In genomic region chr6:163416380-163416629, GRCh38 we compare ENCODE assay signal across 8 cellular contexts. TPM values are rescaled to one million over a fixed set of nuclear protein-coding genes. Genes with fewer than 3 reads are reported as not detected.
DNase-seq lines count a peak whose midpoint lies in the region; ATAC-seq and TF ChIP-seq lines count a peak whose summit lies in the region.

No MANE protein-coding gene starts in this region.

- H3K4me3 Mint-ChIP-seq in T-cell = peak overlapping the region; percentile 79 to 89 (median 86)

- DNase-seq in H7 (no peak), T-cell (no peak), fibroblast of villous mesenchyme (ENCODE audit: low read depth) (no peak), HT-29 (ENCODE audit: low spot score) (no peak), COR-L47 (lab: John Stamatoyannopoulos, UW) (no peak), GM20000 (ENCODE audit: low spot score) (no peak)
- no peak for DNase-seq in activated CD4-positive, alpha-beta T cell treated with anti-CD3 and anti-CD28 coated beads for 48 hours

- POLR2A ChIA-PET in T-cell (lab: Charles Lee) = interaction anchor here (0.6 to 1.0 kb wide), 3 partner anchors 9 to 135 kb away, joined by 7 to 9 read pairs (median 8); no protein-coding TSS in a partner anchor

- H3K36me3 Mint-ChIP-seq in T-cell = no peaks in the 10 kb centered on the region

- no peak for TF ChIP-seq CTCF in fibroblast of villous mesenchyme (IDR thresholded peaks at IDR 0.05; ENCODE audit: insufficient read depth, low read depth, low read length)
- no peak for TF ChIP-seq CTCF in GM20000 (IDR thresholded peaks at IDR 0.05; ENCODE audit: extremely low read depth, missing control alignments)

- CTCF ChIA-PET in T-cell (lab: Charles Lee) = interaction anchor here (0.6 to 2.6 kb wide), 9 partner anchors 9 to 761 kb away, joined by 3 to 12 read pairs (median 4); no protein-coding TSS in a partner anchor

- peak overlapping the region; percentile 94 to 99 (median 98) for H3K9ac ChIP-seq in skeletal muscle tissue (ENCODE audit: low read depth in 1 of 3, low read length in 3 of 3)

- H3K9me3 ChIP-seq in skeletal muscle tissue (ENCODE audit: control insufficient read depth in 3 of 3, low read length in 3 of 3) = no peaks in the 10 kb centered on the region

- H3K27me3 Mint-ChIP-seq in T-cell = no peaks in the 10 kb centered on the region

- H3K9me3 Mint-ChIP-seq in T-cell = no peaks in the 10 kb centered on the region

- no peaks in the 10 kb centered on the region for H3K27me3 ChIP-seq in H7 (ENCODE audit: control insufficient read depth, insufficient read depth, low read length)
- no peaks in the 10 kb centered on the region for H3K27me3 ChIP-seq in skeletal muscle tissue (ENCODE audit: control insufficient read depth in 3 of 3, insufficient read depth in 3 of 3, low read length in 3 of 3)

- peaks cover 50 to 59% (median 57%) of the 10 kb centered on the region in 3 donors for H3K4me1 Mint-ChIP-seq in T-cell

- H3K4me1 ChIP-seq in skeletal muscle tissue (ENCODE audit: control insufficient read depth in 3 of 3, insufficient read depth in 3 of 3, low read length in 3 of 3) = peaks cover 6 to 32% (median 12%) of the 10 kb centered on the region in 3 donors

- H3K4me3 ChIP-seq in H7 (ENCODE audit: insufficient read depth, low read depth, low read length) = peak overlapping the region; percentile 93
- H3K4me3 ChIP-seq in fibroblast of villous mesenchyme (ENCODE audit: low read depth, low read length) = peak overlapping the region; percentile 98
- peak overlapping the region; percentile 68 to 92 (median 84) for H3K4me3 ChIP-seq in skeletal muscle tissue (ENCODE audit: low read length in 3 of 3)

- ATAC-seq in T-cell (replicated peaks in 1 of 4) = no peak

- no peaks in the 10 kb centered on the region for H3K36me3 ChIP-seq in H7 (replicated peaks; ENCODE audit: control insufficient read depth, insufficient read depth, low read length)
- peaks cover 0 to 2% (median 0%) of the 10 kb centered on the region in 3 donors for H3K36me3 ChIP-seq in skeletal muscle tissue (ENCODE audit: control insufficient read depth in 3 of 3, insufficient read depth in 3 of 3, low read length in 3 of 3)

- H3K27ac Mint-ChIP-seq in T-cell = peak overlapping the region; percentile 71 to 83

- H3K27ac ChIP-seq in skeletal muscle tissue (ENCODE audit: low read depth, low read length) = peak overlapping the region; percentile 99

RNA-seq across cellular contexts. Expression of gene QKI, which starts 1.8 kb away (rescaled TPM):
- total RNA-seq in H7 (2014; rRNA removed; shearing (Covaris generic)) = 155 and 200 TPM in 2 replicates
- total RNA-seq in T-cell = 10 to 100 TPM; 50.2 to 84.3 (median 52.2) TPM
- 153 and 170 TPM in 2 replicates for total RNA-seq in fibroblast of villous mesenchyme
- total RNA-seq in skeletal muscle tissue = 274 TPM
- not detected in 2 replicates for total RNA-seq in HT-29 (2014; rRNA removed; shearing (Covaris generic))

Comparison
In these comparisons a context has a peak if more than half of its experiments do, and no peak if none do; other contexts are left out.
1. RNA of gene QKI, which starts 1.8 kb away (total RNA-seq): 274 TPM in skeletal muscle tissue (single experiment), 153 to 170 TPM in fibroblast of villous mesenchyme, 155 to 200 TPM in H7 and 50.2 to 84.3 TPM in T-cell; not detected in HT-29; every median in the first group is over 10 times any median in the second.
2. Peak in every context shown above with its lines, with median percentiles within 50 percentile points of each other: H3K4me3 ChIP-seq.